ENCODE assay signal across 9 cellular contexts in genomic region chr12:16076553-16076952, GRCh38.
DNase-seq lines count a peak whose midpoint lies in the region; ATAC-seq, FAIRE-seq and TF ChIP-seq lines count a peak whose summit lies in the region.
"Had no signal": no experiment of that assay in that cellular context is flagged by ENCODE, and none has a peak within 500 bp of the region (broad histone marks: within the 10 kb centered on the region; RNA-seq: fewer than 3 reads in every experiment).

No MANE protein-coding gene starts in this region.

- ATAC-seq in GM18909 (IDR thresholded peaks at IDR 0.05; ENCODE audit: poor library complexity, unreplicated experiment) (peak; percentile 89), HG03159 (IDR thresholded peaks at IDR 0.05; ENCODE audit: unreplicated experiment) (peak; percentile 77)
- ATAC-seq: K562 had no signal

- peak; percentile 27 for DNase-seq in CD1c-positive myeloid dendritic cell (ENCODE audit: extremely low spot score)
- peak; percentile 33 for DNase-seq in NCI-H446 treated with DMSO at 0.1 percent for 48 hours (lab: John Stamatoyannopoulos, UW)
- peak; percentile 41 for DNase-seq in choroid plexus epithelial cell (ENCODE audit: low read depth)
- DNase-seq in small intestine: peak; percentile 47
- DNase-seq in thyroid gland: no peak
- no peak for DNase-seq in anterior cingulate cortex (lab: John Stamatoyannopoulos, UW)

- FAIRE-seq in small intestine (lab: Jason Lieb, UNC): no peak
- FAIRE-seq: K562 had no signal

- H3K36me3 ChIP-seq in small intestine (ENCODE audit: control insufficient read depth in 2 of 2, insufficient read depth in 2 of 2, low read length in 2 of 2) (no peaks in the 10 kb centered on the region), thyroid gland (no peaks in the 10 kb centered on the region)

- 32 to 43% (median 39%) methylated on average over 2 of the region's 2 CpGs for WGBS in small intestine, 3 donors
- 44 to 54% methylated on average over 2 of the region's 2 CpGs for WGBS in thyroid gland, 2 donors

- intact Hi-C loops in thyroid gland (cut with DNase I): no loop called here

- H3K4me1 ChIP-seq in small intestine (ENCODE audit: control insufficient read depth in 2 of 2, insufficient read depth in 1 of 2, low read depth in 1 of 2, low read length in 1 of 2) (no peaks in the 10 kb centered on the region), thyroid gland (no peaks in the 10 kb centered on the region)

- H3K27ac ChIP-seq in small intestine (ENCODE audit: low read depth in 1 of 2, low read length in 1 of 2): no peak overlapping the region
- H3K27ac ChIP-seq in thyroid gland: no peak overlapping the region

- H3K4me3 ChIP-seq in choroid plexus epithelial cell (ENCODE audit: low read depth, low read length) (no peak overlapping the region), small intestine (ENCODE audit: low read depth in 1 of 2, low read length in 2 of 2) (no peak overlapping the region), thyroid gland (replicated peaks in 1 of 3) (no peak overlapping the region)
- H3K4me3 ChIP-seq: K562 had no signal

- H3K9me3 ChIP-seq in small intestine (ENCODE audit: control insufficient read depth, low read depth) (no peaks in the 10 kb centered on the region), thyroid gland (no peaks in the 10 kb centered on the region)

- no peak for TF ChIP-seq POLR2A in thyroid gland (IDR thresholded peaks at IDR 0.05)

- TF ChIP-seq CTCF in choroid plexus epithelial cell (conservative IDR thresholded peaks at IDR 0.05; ENCODE audit: low read depth, low read length) (peak; percentile 51), thyroid gland (IDR thresholded peaks at IDR 0.05) (peak in 2 of 6 experiments; percentile 32 to 33)

- no peaks in the 10 kb centered on the region for H3K27me3 ChIP-seq in small intestine (ENCODE audit: control insufficient read depth in 2 of 2, insufficient read depth in 2 of 2, low read length in 2 of 2)
- no peaks in the 10 kb centered on the region for H3K27me3 ChIP-seq in thyroid gland

Comparison
In these comparisons a context has a peak if more than half of its experiments do, and no peak if none do; other contexts are left out.
1. DNase-seq: peak in CD1c-positive myeloid dendritic cell (single experiment), NCI-H446 treated with DMSO at 0.1 percent for 48 hours (single experiment), choroid plexus epithelial cell (single experiment) and small intestine (single experiment); none in thyroid gland (0 of 2) and anterior cingulate cortex (0 of 58).